Comparison of ENCODE assay signal across 20 cellular contexts in the genomic region with DNA sequence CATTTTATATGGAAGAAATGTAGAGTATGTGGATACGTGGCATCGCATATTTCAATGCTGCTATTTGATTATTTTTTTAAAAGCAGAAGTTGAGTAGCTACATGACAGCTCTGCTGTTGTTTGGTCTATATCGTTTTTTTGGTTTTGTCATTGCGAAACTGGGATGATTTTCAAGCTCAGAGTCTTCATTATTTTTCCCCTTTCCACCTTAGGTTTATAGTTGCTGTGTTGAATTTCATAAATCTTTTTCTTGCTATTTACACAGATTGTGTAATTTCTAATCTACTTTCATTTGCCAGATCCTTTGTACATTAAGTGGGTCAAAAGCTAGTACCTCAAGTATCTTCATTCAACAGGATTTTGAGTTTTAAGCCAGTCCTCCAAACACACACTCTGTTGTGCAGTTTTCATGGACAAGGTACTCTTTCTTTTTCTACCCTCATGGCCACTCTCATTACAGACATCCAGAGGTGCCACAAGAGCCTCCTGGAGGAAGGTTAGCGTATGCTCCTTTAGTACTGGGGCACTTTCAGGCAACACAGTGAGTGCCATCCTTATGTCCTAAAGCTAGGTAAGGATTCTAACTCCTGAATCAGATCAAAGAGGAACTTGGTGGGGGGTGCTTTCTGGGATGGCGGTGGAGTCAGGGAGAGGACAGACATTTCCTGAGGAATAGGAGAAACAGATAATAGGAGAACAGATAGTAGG.
DNase-seq lines count a peak whose midpoint lies in the region; ATAC-seq and TF ChIP-seq lines count a peak whose summit lies in the region.
"Had no signal": no experiment of that assay in that cellular context is flagged by ENCODE, and none has a peak within 500 bp of the region (broad histone marks: within the 10 kb centered on the region; RNA-seq: fewer than 3 reads in every experiment).

No MANE protein-coding gene starts in this region.

- no peaks in the 10 kb centered on the region for H3K36me3 ChIP-seq in psoas muscle (ENCODE audit: insufficient read depth in 1 of 2, low read depth in 1 of 2)
- H3K36me3 ChIP-seq: BE2C, HAP-1, SJSA1 had no signal

- H3K4me3 ChIP-seq in fibroblast of villous mesenchyme (ENCODE audit: low read depth, low read length) (no peak overlapping the region), psoas muscle (no peak overlapping the region)
- H3K4me3 ChIP-seq: HAP-1, K562, SJSA1 had no signal

- no peaks in the 10 kb centered on the region for H3K9me3 ChIP-seq in psoas muscle
- H3K9me3 ChIP-seq: BE2C, HAP-1, SJSA1 had no signal

- no peaks in the 10 kb centered on the region for H3K27me3 ChIP-seq in psoas muscle (ENCODE audit: insufficient read depth in 3 of 3, low read length in 2 of 3)
- H3K27me3 ChIP-seq: BE2C, SJSA1 had no signal

- intact Hi-C loops in psoas muscle (cut with DNase I) = no loop called here

- ATAC-seq in psoas muscle = no peak
- ATAC-seq in activated CD4-positive, CD25-positive, alpha-beta regulatory T cell treated with anti-CD3 and anti-CD28 coated beads, Interleukin-2, amount 50 U/mL, for 24 hours = no peak
- ATAC-seq: K562 had no signal

- H3K4me1 ChIP-seq in psoas muscle = peaks cover 49% of the 10 kb centered on the region
- H3K4me1 ChIP-seq: BE2C, HAP-1 had no signal

- peak overlapping the region; percentile 83 for H3K27ac ChIP-seq in psoas muscle
- H3K27ac ChIP-seq: SJSA1 had no signal

- WGBS in psoas muscle, 3 donors = 79 to 88% (median 87%) methylated on average over 6 of the region's 6 CpGs

- peak; percentile 67 for DNase-seq in MV-4-11 (lab: John Stamatoyannopoulos, UW)
- peak; percentile 29 for DNase-seq in OCI-M1 (lab: John Stamatoyannopoulos, UW)
- peak; percentile 6 for DNase-seq in fibroblast of villous mesenchyme (ENCODE audit: low read depth)
- no peak for DNase-seq in psoas muscle
- no peak for DNase-seq in NCI-H2196 (lab: John Stamatoyannopoulos, UW; ENCODE audit: unreplicated experiment)
- no peak for DNase-seq in COR-L47 (lab: John Stamatoyannopoulos, UW)
- no peak for DNase-seq in ACHN
- DNase-seq: BE2C; Calu3; CD4-positive, alpha-beta T cell; DMS53; NCI-H1092 treated with DMSO at 0.1 percent for 48 hours; NCI-H1694; NCI-H2107; NCI-H69; SW 1271 had no signal

- in situ Hi-C loops in ACHN (cut with HindIII; ENCODE audit: low pct_ligation_motif_present, low pct_unique_long_range_greater_than_20kb, low sequenced_read_pairs) = no loop called here

- TF ChIP-seq CTCF in fibroblast of villous mesenchyme (IDR thresholded peaks at IDR 0.05; ENCODE audit: insufficient read depth, low read depth, low read length) (no peak), psoas muscle (IDR thresholded peaks at IDR 0.05) (no peak)

Comparison
In these comparisons a context has a peak if more than half of its experiments do, and no peak if none do; other contexts are left out.
1. DNase-seq: peak in MV-4-11 (single experiment), OCI-M1 (single experiment) and fibroblast of villous mesenchyme (single experiment); none in psoas muscle (0 of 2), NCI-H2196 (single experiment), COR-L47 (single experiment) and ACHN (single experiment).